ENCODE assay signal across 1 cellular context in genomic region chr1:165592945-165593823, GRCh38.
TF ChIP-seq lines count a peak whose summit lies in the region.

No MANE protein-coding gene starts in this region.

TF ChIP-seq in neural cell, 6 proteins besides CTCF, POLR2A, EP300 and RAD21:
- TF ChIP-seq REST (IDR thresholded peaks at IDR 0.05; ENCODE audit: borderline replicate concordance), result no peak
- TF ChIP-seq SMC3 (conservative IDR thresholded peaks at IDR 0.05; ENCODE audit: poor library complexity), result peak; percentile 98
